Comparison of ENCODE assay signal across 23 cellular contexts in genomic region chr2:161068670-161069069, GRCh38.
A peak's percentile ranks its signal among the peaks of the same experiment; 100 is the strongest.
DNase-seq lines count a peak whose midpoint lies in the region; ATAC-seq, FAIRE-seq and TF ChIP-seq lines count a peak whose summit lies in the region.
"Had no signal": no experiment of that assay in that cellular context is flagged by ENCODE, and none has a peak within 500 bp of the region (broad histone marks: within the 10 kb centered on the region; RNA-seq: fewer than 3 reads in every experiment).

No MANE protein-coding gene starts in this region.

- TF ChIP-seq POLR2A in right lobe of liver (IDR thresholded peaks at IDR 0.05) = no peak

- H3K27me3 ChIP-seq in astrocyte (ENCODE audit: insufficient read depth, low read length) (no peaks in the 10 kb centered on the region), right lobe of liver (no peaks in the 10 kb centered on the region)
- H3K27me3 ChIP-seq: spleen, tibial artery had no signal

- H3K36me3 Mint-ChIP-seq in astrocyte (ENCODE audit: low read depth, unreplicated experiment) = peaks cover 2% of the 10 kb centered on the region
- H3K36me3 Mint-ChIP-seq: activated CD4-positive, alpha-beta memory T cell treated with anti-CD3 and anti-CD28 coated beads for 36 hours; stimulated activated memory B cell treated with anti-CD40 and anti-IgM and Interleukin-4, amounts not matched to agents 10 μg/mL and 1 μg/mL and 100 μg/mL, for 72 hours had no signal

- intact Hi-C loops in right lobe of liver (cut with DNase I) = no loop called here

- H3K9me3 Mint-ChIP-seq in astrocyte (ENCODE audit: unreplicated experiment) = peaks cover 3% of the 10 kb centered on the region
- H3K9me3 Mint-ChIP-seq: activated CD4-positive, alpha-beta memory T cell treated with anti-CD3 and anti-CD28 coated beads for 36 hours; activated naive CD8-positive, alpha-beta T cell treated with anti-CD3 and anti-CD28 coated beads, Interleukin-2, amount 10 ng/mL, durations not matched to agents 7 days and 5 days; activated T-cell treated with anti-CD3 and anti-CD28 coated beads, Interleukin-2, amount 50 U/mL, for 4 hours; CD4-positive, alpha-beta T cell; central memory CD8-positive, alpha-beta T cell; stimulated activated memory B cell treated with anti-CD40 and anti-IgM and Interleukin-4, amounts not matched to agents 10 μg/mL and 1 μg/mL and 100 μg/mL, for 72 hours had no signal

- peaks cover 1% of the 10 kb centered on the region for H3K4me1 Mint-ChIP-seq in astrocyte (ENCODE audit: low read depth, unreplicated experiment)

- H3K27ac ChIP-seq in astrocyte (ENCODE audit: low read depth, low read length) (no peak overlapping the region), right lobe of liver (no peak overlapping the region)
- H3K27ac ChIP-seq: spleen, tibial artery had no signal

- 53% methylated on average over 1 of the region's 1 CpG for WGBS in right lobe of liver (ENCODE audit: insufficient coverage, low coverage, low lambda C conversion rate, missing lambda C conversion rate)

- H3K4me2 ChIP-seq in astrocyte (ENCODE audit: low read length) = no peak overlapping the region

- DNase-seq in astrocyte (ENCODE audit: low read depth) (peak; percentile 22), myocyte (ENCODE audit: low read depth) (peak; percentile 56), right lobe of liver (no peak), putamen (ENCODE audit: low spot score) (no peak)
- DNase-seq: activated CD4-positive, alpha-beta memory T cell treated with anti-CD3 and anti-CD28 coated beads for 36 hours; activated naive CD8-positive, alpha-beta T cell treated with anti-CD3 and anti-CD28 coated beads, Interleukin-2, amount 10 ng/mL, durations not matched to agents 7 days and 5 days; activated T-cell treated with anti-CD3 and anti-CD28 coated beads, Interleukin-2, amount 50 U/mL, for 4 hours; CD4-positive, alpha-beta T cell; DND-41; left ventricle myocardium superior; NCI-H1092; NCI-H2107; NCI-H748 treated with DMSO at 0.1 percent for 48 hours; posterior cingulate gyrus; spleen; tibial artery had no signal

- H3K27ac Mint-ChIP-seq in astrocyte (ENCODE audit: unreplicated experiment) = no peak overlapping the region
- H3K27ac Mint-ChIP-seq: activated CD4-positive, alpha-beta memory T cell treated with anti-CD3 and anti-CD28 coated beads for 36 hours; activated naive CD8-positive, alpha-beta T cell treated with anti-CD3 and anti-CD28 coated beads, Interleukin-2, amount 10 ng/mL, durations not matched to agents 7 days and 5 days; CD4-positive, alpha-beta T cell; stimulated activated memory B cell treated with anti-CD40 and anti-IgM and Interleukin-4, amounts not matched to agents 10 μg/mL and 1 μg/mL and 100 μg/mL, for 72 hours had no signal

- FAIRE-seq in G401.6 (lab: Jason Lieb, UNC) = peak; percentile 52
- FAIRE-seq in astrocyte (lab: Jason Lieb, UNC) = no peak
- FAIRE-seq: GM12892 had no signal

- H3K79me2 ChIP-seq in astrocyte (ENCODE audit: insufficient read depth, low read length) = no peaks in the 10 kb centered on the region

- no peak overlapping the region for H3K4me3 Mint-ChIP-seq in astrocyte (ENCODE audit: unreplicated experiment)
- H3K4me3 Mint-ChIP-seq: activated CD4-positive, alpha-beta memory T cell treated with anti-CD3 and anti-CD28 coated beads for 36 hours; activated naive CD8-positive, alpha-beta T cell treated with anti-CD3 and anti-CD28 coated beads, Interleukin-2, amount 10 ng/mL, durations not matched to agents 7 days and 5 days; activated T-cell treated with anti-CD3 and anti-CD28 coated beads, Interleukin-2, amount 50 U/mL, for 4 hours; CD4-positive, alpha-beta T cell; central memory CD8-positive, alpha-beta T cell; stimulated activated memory B cell treated with anti-CD40 and anti-IgM and Interleukin-4, amounts not matched to agents 10 μg/mL and 1 μg/mL and 100 μg/mL, for 72 hours had no signal

- no peaks in the 10 kb centered on the region for H3K27me3 Mint-ChIP-seq in astrocyte (ENCODE audit: low read depth, unreplicated experiment)
- H3K27me3 Mint-ChIP-seq: CD4-positive, alpha-beta T cell; central memory CD8-positive, alpha-beta T cell; stimulated activated memory B cell treated with anti-CD40 and anti-IgM and Interleukin-4, amounts not matched to agents 10 μg/mL and 1 μg/mL and 100 μg/mL, for 72 hours had no signal

- no peak overlapping the region for H3K4me3 ChIP-seq in astrocyte (ENCODE audit: insufficient read depth, low read depth, low read length)
- no peak overlapping the region for H3K4me3 ChIP-seq in right lobe of liver
- H3K4me3 ChIP-seq: spleen, tibial artery had no signal

- H2AFZ ChIP-seq in astrocyte (ENCODE audit: low read depth, low read length) = no peak overlapping the region

- ATAC-seq in HG02759 (IDR thresholded peaks at IDR 0.05; ENCODE audit: unreplicated experiment) = peak; percentile 44
- ATAC-seq in right lobe of liver = no peak
- no peak for ATAC-seq in GM21423 (IDR thresholded peaks at IDR 0.05; ENCODE audit: unreplicated experiment)
- ATAC-seq: activated T-cell treated with anti-CD3 and anti-CD28 coated beads, Interleukin-2, amount 50 U/mL, for 4 hours; HCT116; left ventricle myocardium superior; stimulated activated memory B cell treated with anti-CD40 and anti-IgM and Interleukin-4, amounts not matched to agents 10 μg/mL and 1 μg/mL and 100 μg/mL, for 72 hours had no signal

- no peak overlapping the region for H3K9ac ChIP-seq in astrocyte (ENCODE audit: low read length)

- no peak for TF ChIP-seq CTCF in astrocyte (IDR thresholded peaks at IDR 0.05; ENCODE audit: insufficient read depth, low read depth, low read length)
- no peak for TF ChIP-seq CTCF in right lobe of liver (IDR thresholded peaks at IDR 0.05)

- H3K9me3 ChIP-seq in astrocyte (ENCODE audit: insufficient read depth, low read depth, low read length) (no peaks in the 10 kb centered on the region), right lobe of liver (no peaks in the 10 kb centered on the region)
- H3K9me3 ChIP-seq: spleen had no signal

- H3K4me1 ChIP-seq in astrocyte (ENCODE audit: insufficient read depth, low read length) (no peaks in the 10 kb centered on the region), right lobe of liver (no peaks in the 10 kb centered on the region)

- H3K36me3 ChIP-seq in astrocyte (ENCODE audit: insufficient read depth, low read length) (no peaks in the 10 kb centered on the region), right lobe of liver (no peaks in the 10 kb centered on the region)
- H3K36me3 ChIP-seq: spleen, tibial artery had no signal

- no peaks in the 10 kb centered on the region for H4K20me1 ChIP-seq in astrocyte (ENCODE audit: insufficient read depth, low read length)

Comparison
In these comparisons a context has a peak if more than half of its experiments do, and no peak if none do; other contexts are left out.
1. DNase-seq: peak in astrocyte (single experiment) and myocyte (single experiment); none in right lobe of liver (0 of 3) and putamen (single experiment).